23 cellular contexts compared by ENCODE assay signal in genomic region chr19:6705931-6706632, GRCh38. TPM values are rescaled to one million over a fixed set of nuclear protein-coding genes. Genes with fewer than 3 reads are reported as not detected.
"Had no signal": no experiment of that assay in that cellular context is flagged by ENCODE, and none has a peak within 500 bp of the region (broad histone marks: within the 10 kb centered on the region; RNA-seq: fewer than 3 reads in every experiment).

No MANE protein-coding gene starts in this region.

- H3K79me2 ChIP-seq: hepatocyte had no signal

- H3K4me3 Mint-ChIP-seq: activated CD4-positive, alpha-beta memory T cell treated with anti-CD3 and anti-CD28 coated beads for 36 hours; activated naive CD8-positive, alpha-beta T cell treated with anti-CD3 and anti-CD28 coated beads for 36 hours; immature natural killer cell; mesothelial cell of epicardium; naive thymus-derived CD8-positive, alpha-beta T cell had no signal

- H3K9me3 ChIP-seq: left ventricle myocardium inferior, ovary, psoas muscle, right atrium auricular region, stomach, suprapubic skin, tibial nerve had no signal

- H3K4me3 ChIP-seq: hepatocyte, left ventricle myocardium inferior, ovary, psoas muscle, right atrium auricular region, stomach, suprapubic skin, tibial nerve had no signal

- H3K27ac Mint-ChIP-seq: activated CD4-positive, alpha-beta memory T cell treated with anti-CD3 and anti-CD28 coated beads for 36 hours; activated naive CD8-positive, alpha-beta T cell treated with anti-CD3 and anti-CD28 coated beads for 36 hours; mesothelial cell of epicardium had no signal

- H3K9me3 Mint-ChIP-seq: activated CD4-positive, alpha-beta memory T cell treated with anti-CD3 and anti-CD28 coated beads for 36 hours; activated naive CD8-positive, alpha-beta T cell treated with anti-CD3 and anti-CD28 coated beads for 36 hours; mesothelial cell of epicardium; naive thymus-derived CD8-positive, alpha-beta T cell had no signal

- H3K27me3 ChIP-seq: ovary, right atrium auricular region had no signal

- H3K36me3 ChIP-seq: ovary, right atrium auricular region, suprapubic skin had no signal

- H3K4me1 ChIP-seq: left ventricle myocardium inferior, psoas muscle, right atrium auricular region, tibial nerve had no signal

- H2AFZ ChIP-seq: hepatocyte had no signal

- H3K36me3 Mint-ChIP-seq: activated CD4-positive, alpha-beta memory T cell treated with anti-CD3 and anti-CD28 coated beads for 36 hours; activated naive CD8-positive, alpha-beta T cell treated with anti-CD3 and anti-CD28 coated beads for 36 hours; immature natural killer cell; mesothelial cell of epicardium; naive thymus-derived CD8-positive, alpha-beta T cell had no signal

- ATAC-seq: naive thymus-derived CD8-positive, alpha-beta T cell; psoas muscle had no signal

- DNase-seq: activated CD4-positive, alpha-beta memory T cell treated with anti-CD3 and anti-CD28 coated beads for 36 hours; activated CD4-positive, alpha-beta T cell treated with anti-CD3 and anti-CD28 coated beads for 48 hours; activated naive CD4-positive, alpha-beta T cell treated with Interleukin-2 at 50 U/mL for 16 hours; activated naive CD8-positive, alpha-beta T cell treated with anti-CD3 and anti-CD28 coated beads for 36 hours; activated T-cell treated with anti-CD3 and anti-CD28 coated beads, Interleukin-2, amount 50 U/mL, for 48 hours; foreskin melanocyte; immature natural killer cell; left ventricle myocardium inferior; naive thymus-derived CD8-positive, alpha-beta T cell; ovary; stimulated activated CD4-positive, alpha-beta T cell treated with anti-CD3 and anti-CD28 coated beads, Interleukin-12 subunit alpha, Interleukin-12 subunit beta, amount 100 ng/mL, for 4 hours; stimulated activated CD4-positive, alpha-beta T cell treated with anti-CD3 and anti-CD28 coated beads, Interleukin-4, amount 100 ng/mL, for 4 hours; stomach; T1000 had no signal

- H3K27ac ChIP-seq: hepatocyte, left ventricle myocardium inferior, ovary, psoas muscle, right atrium auricular region, stomach, suprapubic skin, tibial nerve had no signal

- H3K4me2 ChIP-seq: hepatocyte had no signal

- H3K4me1 Mint-ChIP-seq: mesothelial cell of epicardium had no signal

RNA-seq across cellular contexts. Expression of gene C3, which starts 14.4 kb away (rescaled TPM):
- polyA plus RNA-seq: naive thymus-derived CD8-positive, alpha-beta T cell had no signal

RNA-seq across cellular contexts. Expression of gene TNFSF14, which starts 36.1 kb away (rescaled TPM):
- total RNA-seq: cerebellum, kidney epithelial cell, lung microvascular endothelial cell, suprapubic skin had no signal
